Comparison of ENCODE assay signal across 7 cellular contexts in genomic region chr2:53823639-53824038, GRCh38. TPM values are rescaled to one million over a fixed set of nuclear protein-coding genes. Genes with fewer than 3 reads are reported as not detected.
A peak's percentile ranks its signal among the peaks of the same experiment; 100 is the strongest.
DNase-seq lines count a peak whose midpoint lies in the region; ATAC-seq and TF ChIP-seq lines count a peak whose summit lies in the region.
"Not testable (repeated sequence)": the region's sequence is repeated elsewhere in the genome, so short reads cannot be mapped to it uniquely, and the experiment has no call there.
"Had no signal": no experiment of that assay in that cellular context is flagged by ENCODE, and none has a peak within 500 bp of the region (broad histone marks: within the 10 kb centered on the region; RNA-seq: fewer than 3 reads in every experiment).

No MANE protein-coding gene starts in this region.

- not testable (repeated sequence) for H3K4me1 Mint-ChIP-seq in activated CD8-positive, alpha-beta T cell treated with anti-CD3 and anti-CD28 coated beads for 36 hours (ENCODE audit: low read depth); stimulated activated naive CD8-positive, alpha-beta T cell treated with anti-CD3 and anti-CD28 coated beads, Interleukin-15, amount 100 ng/mL, for 72 hours

- not testable (repeated sequence) for H3K27me3 Mint-ChIP-seq in activated CD8-positive, alpha-beta T cell treated with anti-CD3 and anti-CD28 coated beads for 36 hours; stimulated activated naive CD8-positive, alpha-beta T cell treated with anti-CD3 and anti-CD28 coated beads, Interleukin-15, amount 100 ng/mL, for 72 hours

- intact Hi-C loops in activated CD8-positive, alpha-beta T cell treated with anti-CD3 and anti-CD28 coated beads for 36 hours (cut with micrococcal nuclease), result not testable (repeated sequence)

- not testable (repeated sequence) for H3K9ac ChIP-seq in KMS-11

- TF ChIP-seq POLR2A in erythroblast (IDR thresholded peaks at IDR 0.05; ENCODE audit: low read length), result not testable (repeated sequence)

- not testable (repeated sequence) for H3K4me1 ChIP-seq in KMS-11 (ENCODE audit: low read depth, poor library complexity, severe bottlenecking)

- TF ChIP-seq CTCF in GM12875 (IDR thresholded peaks at IDR 0.05; ENCODE audit: borderline replicate concordance, insufficient read depth, low read depth, low read length) (peak; percentile 9; the same call in 1 of the 2 replicates), KMS-11 (conservative IDR thresholded peaks at IDR 0.05; ENCODE audit: low read depth, low read length) (0 out of 2 replicates have a peak, but pooled peaks have one; percentile 23)
- peak; percentile 48 for TF ChIP-seq CTCF in activated CD8-positive, alpha-beta T cell treated with anti-CD3 and anti-CD28 coated beads for 36 hours (IDR thresholded peaks at IDR 0.05)

- CTCF ChIA-PET in activated CD8-positive, alpha-beta T cell treated with anti-CD3 and anti-CD28 coated beads for 36 hours (lab: Charles Lee), result not testable (repeated sequence)

- not testable (repeated sequence) for H2AFZ ChIP-seq in KMS-11 (ENCODE audit: low read depth)

- not testable (repeated sequence) for H3K9me3 Mint-ChIP-seq in activated CD8-positive, alpha-beta T cell treated with anti-CD3 and anti-CD28 coated beads for 36 hours
- H3K9me3 Mint-ChIP-seq in stimulated activated naive CD8-positive, alpha-beta T cell treated with anti-CD3 and anti-CD28 coated beads, Interleukin-15, amount 100 ng/mL, for 72 hours, result peaks cover 4 to 11% of the 10 kb centered on the region in 2 donors

- H3K27ac Mint-ChIP-seq in activated CD8-positive, alpha-beta T cell treated with anti-CD3 and anti-CD28 coated beads for 36 hours; stimulated activated naive CD8-positive, alpha-beta T cell treated with anti-CD3 and anti-CD28 coated beads, Interleukin-15, amount 100 ng/mL, for 72 hours: not testable (repeated sequence)

- not testable (repeated sequence) for H3K27me3 ChIP-seq in KMS-11 (ENCODE audit: insufficient read depth, low read depth)

- POLR2A ChIA-PET in activated CD8-positive, alpha-beta T cell treated with anti-CD3 and anti-CD28 coated beads for 36 hours (lab: Charles Lee), result interaction anchor here (0.6 kb wide), 1 partner anchor 10 kb away, joined by 3 read pairs; no protein-coding TSS in a partner anchor

- not testable (repeated sequence) for H3K36me3 ChIP-seq in KMS-11 (ENCODE audit: insufficient read depth)

- DNase-seq in OCI-M1 (lab: John Stamatoyannopoulos, UW) (peak; percentile 31), erythroblast (lab: John Stamatoyannopoulos, UW) (peak; percentile 23 to 54)
- peak; percentile 37 for DNase-seq in activated CD8-positive, alpha-beta T cell treated with anti-CD3 and anti-CD28 coated beads for 36 hours
- peak; percentile 12 to 24 for DNase-seq in stimulated activated naive CD8-positive, alpha-beta T cell treated with anti-CD3 and anti-CD28 coated beads, Interleukin-15, amount 100 ng/mL, for 72 hours

- ATAC-seq in activated CD8-positive, alpha-beta T cell treated with anti-CD3 and anti-CD28 coated beads for 36 hours, result not testable (repeated sequence)
- peak; percentile 57 for ATAC-seq in stimulated activated naive CD8-positive, alpha-beta T cell treated with anti-CD3 and anti-CD28 coated beads, Interleukin-15, amount 100 ng/mL, for 72 hours

- not testable (repeated sequence) for H3K79me2 ChIP-seq in KMS-11 (ENCODE audit: insufficient read depth, low read depth)

- H3K4me3 Mint-ChIP-seq in activated CD8-positive, alpha-beta T cell treated with anti-CD3 and anti-CD28 coated beads for 36 hours; stimulated activated naive CD8-positive, alpha-beta T cell treated with anti-CD3 and anti-CD28 coated beads, Interleukin-15, amount 100 ng/mL, for 72 hours: not testable (repeated sequence)

- not testable (repeated sequence) for H3K4me3 ChIP-seq in GM12875 (ENCODE audit: low read depth, low read length); KMS-11 (IDR thresholded peaks at IDR 0.05; ENCODE audit: insufficient read depth, low read depth, low read length)

- not testable (repeated sequence) for H3K4me2 ChIP-seq in KMS-11

- H3K27ac ChIP-seq in KMS-11, result not testable (repeated sequence)

- H4K20me1 ChIP-seq in KMS-11 (ENCODE audit: insufficient read depth), result not testable (repeated sequence)

- H3K36me3 Mint-ChIP-seq in activated CD8-positive, alpha-beta T cell treated with anti-CD3 and anti-CD28 coated beads for 36 hours (ENCODE audit: low read depth), result not testable (repeated sequence)

RNA-seq across cellular contexts. Expression of gene GPR75, which starts 36.1 kb away (rescaled TPM):
- total RNA-seq in activated CD8-positive, alpha-beta T cell treated with anti-CD3 and anti-CD28 coated beads for 36 hours, result 1 to 10 TPM in 1 of 2 experiments, under 1 TPM in 1; 0.88 to 1.2 TPM

RNA-seq across cellular contexts. Expression of gene ERLEC1, which starts 36.8 kb away (rescaled TPM):
- total RNA-seq in activated CD8-positive, alpha-beta T cell treated with anti-CD3 and anti-CD28 coated beads for 36 hours, result 10 to 100 TPM; 15.6 to 19.2 TPM

RNA-seq across cellular contexts. Expression of gene ASB3, which starts 36.9 kb away (rescaled TPM):
- total RNA-seq in activated CD8-positive, alpha-beta T cell treated with anti-CD3 and anti-CD28 coated beads for 36 hours, result 10 to 100 TPM; 22.9 to 25.3 TPM

RNA-seq across cellular contexts. Expression of gene CHAC2, which starts 56.0 kb away (rescaled TPM):
- 10 to 100 TPM; 19.8 to 20.4 TPM for total RNA-seq in activated CD8-positive, alpha-beta T cell treated with anti-CD3 and anti-CD28 coated beads for 36 hours
- total RNA-seq: ascending aorta had no signal
